9 cellular contexts compared by ENCODE assay signal in genomic region chr5:151075698-151076331, GRCh38. TPM values are rescaled to one million over a fixed set of nuclear protein-coding genes. Genes with fewer than 3 reads are reported as not detected.
A peak's percentile ranks its signal among the peaks of the same experiment; 100 is the strongest.
DNase-seq lines count a peak whose midpoint lies in the region; ATAC-seq and TF ChIP-seq lines count a peak whose summit lies in the region.
"Had no signal": no experiment of that assay in that cellular context is flagged by ENCODE, and none has a peak within 500 bp of the region (broad histone marks: within the 10 kb centered on the region; RNA-seq: fewer than 3 reads in every experiment).

No MANE protein-coding gene starts in this region.

- H3K27ac ChIP-seq in hepatocyte: peak overlapping the region; percentile 72

- no peak overlapping the region for H3K4me3 ChIP-seq in hepatocyte

- no peak for ATAC-seq in GM18861 (IDR thresholded peaks at IDR 0.05; ENCODE audit: unreplicated experiment)
- no peak for ATAC-seq in GM18858 (IDR thresholded peaks at IDR 0.05; ENCODE audit: unreplicated experiment)

- CTCF ChIA-PET in activated CD4-positive, alpha-beta memory T cell treated with anti-CD3 and anti-CD28 coated beads for 36 hours (lab: Charles Lee): interaction anchor here (0.6 to 4.8 kb wide), 5 partner anchors 11 to 89 kb away, joined by 3 to 21 read pairs (median 4); no protein-coding TSS in a partner anchor

- intact Hi-C loops in activated CD4-positive, alpha-beta memory T cell treated with anti-CD3 and anti-CD28 coated beads for 36 hours (cut with micrococcal nuclease): loop anchor here (5.0 kb wide), 3 partner anchors 294 to 664 kb away; partner anchors contain the start of genes CD74 and RBM22

- peak overlapping the region; percentile 96 for H3K27ac Mint-ChIP-seq in activated T-cell treated with anti-CD3 and anti-CD28 coated beads, Interleukin-2, amount 50 U/mL, for 24 hours
- peak overlapping the region; percentile 90 for H3K27ac Mint-ChIP-seq in activated CD4-positive, alpha-beta memory T cell treated with anti-CD3 and anti-CD28 coated beads for 36 hours
- H3K27ac Mint-ChIP-seq in stimulated activated naive CD8-positive, alpha-beta T cell treated with anti-CD3 and anti-CD28 coated beads, Interleukin-15, Interleukin-2, amounts not matched to agents 100 ng/mL and 50 ng/mL, for 24 hours: peak overlapping the region; percentile 93
- H3K27ac Mint-ChIP-seq: progenitor cell of endocrine pancreas had no signal

- TF ChIP-seq CTCF in hepatocyte (IDR thresholded peaks at IDR 0.05; ENCODE audit: poor library complexity): no peak

- POLR2A ChIA-PET in activated CD4-positive, alpha-beta memory T cell treated with anti-CD3 and anti-CD28 coated beads for 36 hours (lab: Charles Lee): interaction anchor here (0.8 to 1.3 kb wide), 3 partner anchors 10 to 81 kb away, joined by 4 read pairs; no protein-coding TSS in a partner anchor

- H3K9me3 Mint-ChIP-seq in activated T-cell treated with anti-CD3 and anti-CD28 coated beads, Interleukin-2, amount 50 U/mL, for 24 hours: no peaks in the 10 kb centered on the region
- H3K9me3 Mint-ChIP-seq in activated CD4-positive, alpha-beta memory T cell treated with anti-CD3 and anti-CD28 coated beads for 36 hours: no peaks in the 10 kb centered on the region
- H3K9me3 Mint-ChIP-seq in stimulated activated naive CD8-positive, alpha-beta T cell treated with anti-CD3 and anti-CD28 coated beads, Interleukin-15, Interleukin-2, amounts not matched to agents 100 ng/mL and 50 ng/mL, for 24 hours: no peaks in the 10 kb centered on the region

- no peak overlapping the region for H2AFZ ChIP-seq in hepatocyte

- H3K4me1 ChIP-seq in hepatocyte (ENCODE audit: insufficient read depth): peaks cover 8% of the 10 kb centered on the region

- peaks cover 95% of the 10 kb centered on the region for H3K79me2 ChIP-seq in hepatocyte

- H3K36me3 ChIP-seq in hepatocyte (replicated peaks; ENCODE audit: insufficient read depth, low read depth): no peaks in the 10 kb centered on the region

- H3K4me2 ChIP-seq in hepatocyte: no peak overlapping the region

- no peaks in the 10 kb centered on the region for H3K27me3 ChIP-seq in hepatocyte

- no peaks in the 10 kb centered on the region for H3K9me3 ChIP-seq in hepatocyte (ENCODE audit: low read depth)

- DNase-seq in activated T-cell treated with anti-CD3 and anti-CD28 coated beads, Interleukin-2, amount 50 U/mL, for 24 hours: peak; percentile 51
- no peak for DNase-seq in activated T-cell treated with anti-CD3 and anti-CD28 coated beads, Interleukin-2, amount 50 U/mL, for 1 hour
- DNase-seq in activated CD4-positive, alpha-beta memory T cell treated with anti-CD3 and anti-CD28 coated beads for 36 hours: peak; percentile 63
- DNase-seq in hepatocyte (ENCODE audit: low spot score) (peak; percentile 68), NCI-H2081 (lab: John Stamatoyannopoulos, UW) (no peak)

- peaks cover 93% of the 10 kb centered on the region for H3K36me3 Mint-ChIP-seq in activated T-cell treated with anti-CD3 and anti-CD28 coated beads, Interleukin-2, amount 50 U/mL, for 24 hours (ENCODE audit: low read depth)
- peaks cover 80% of the 10 kb centered on the region for H3K36me3 Mint-ChIP-seq in activated CD4-positive, alpha-beta memory T cell treated with anti-CD3 and anti-CD28 coated beads for 36 hours
- H3K36me3 Mint-ChIP-seq in stimulated activated naive CD8-positive, alpha-beta T cell treated with anti-CD3 and anti-CD28 coated beads, Interleukin-15, Interleukin-2, amounts not matched to agents 100 ng/mL and 50 ng/mL, for 24 hours (ENCODE audit: low read depth): peaks cover 82% of the 10 kb centered on the region

- 79% methylated on average over 5 of the region's 5 CpGs for WGBS in hepatocyte (ENCODE audit: low lambda C conversion rate, missing lambda C conversion rate)

- peaks cover 87% of the 10 kb centered on the region for H3K4me1 Mint-ChIP-seq in activated T-cell treated with anti-CD3 and anti-CD28 coated beads, Interleukin-2, amount 50 U/mL, for 24 hours (ENCODE audit: low read depth)
- peaks cover 77% of the 10 kb centered on the region for H3K4me1 Mint-ChIP-seq in activated CD4-positive, alpha-beta memory T cell treated with anti-CD3 and anti-CD28 coated beads for 36 hours (ENCODE audit: low read depth)
- peaks cover 86% of the 10 kb centered on the region for H3K4me1 Mint-ChIP-seq in stimulated activated naive CD8-positive, alpha-beta T cell treated with anti-CD3 and anti-CD28 coated beads, Interleukin-15, Interleukin-2, amounts not matched to agents 100 ng/mL and 50 ng/mL, for 24 hours (ENCODE audit: low read depth)

- H3K9me2 ChIP-seq in hepatocyte (replicated peaks; ENCODE audit: insufficient read depth): no peaks in the 10 kb centered on the region

- H3K4me3 Mint-ChIP-seq in activated T-cell treated with anti-CD3 and anti-CD28 coated beads, Interleukin-2, amount 50 U/mL, for 24 hours: peak overlapping the region; percentile 81
- H3K4me3 Mint-ChIP-seq in activated CD4-positive, alpha-beta memory T cell treated with anti-CD3 and anti-CD28 coated beads for 36 hours: peak overlapping the region; percentile 85
- peak overlapping the region; percentile 96 for H3K4me3 Mint-ChIP-seq in stimulated activated naive CD8-positive, alpha-beta T cell treated with anti-CD3 and anti-CD28 coated beads, Interleukin-15, Interleukin-2, amounts not matched to agents 100 ng/mL and 50 ng/mL, for 24 hours

- H3K27me3 Mint-ChIP-seq in activated T-cell treated with anti-CD3 and anti-CD28 coated beads, Interleukin-2, amount 50 U/mL, for 24 hours: no peaks in the 10 kb centered on the region
- H3K27me3 Mint-ChIP-seq in activated CD4-positive, alpha-beta memory T cell treated with anti-CD3 and anti-CD28 coated beads for 36 hours: no peaks in the 10 kb centered on the region
- no peaks in the 10 kb centered on the region for H3K27me3 Mint-ChIP-seq in stimulated activated naive CD8-positive, alpha-beta T cell treated with anti-CD3 and anti-CD28 coated beads, Interleukin-15, Interleukin-2, amounts not matched to agents 100 ng/mL and 50 ng/mL, for 24 hours
- H3K27me3 Mint-ChIP-seq: progenitor cell of endocrine pancreas had no signal

- peaks cover 54% of the 10 kb centered on the region for H4K20me1 ChIP-seq in hepatocyte (ENCODE audit: insufficient read depth, poor library complexity, severe bottlenecking)

RNA-seq across cellular contexts. Expression of gene TNIP1, which starts 5.0 kb away (rescaled TPM):
- 100 to 1,000 TPM; 388 to 401 TPM for total RNA-seq in activated CD4-positive, alpha-beta memory T cell treated with anti-CD3 and anti-CD28 coated beads for 36 hours
- total RNA-seq in hepatocyte: 54.3 and 64.6 TPM in 2 replicates
- polyA plus RNA-seq in hepatocyte: 48.0 and 57.0 TPM in 2 replicates

RNA-seq across cellular contexts. Expression of gene GPX3, which starts 55.4 kb away (rescaled TPM):
- total RNA-seq in activated CD4-positive, alpha-beta memory T cell treated with anti-CD3 and anti-CD28 coated beads for 36 hours: not detected
- 40.9 and 58.6 TPM in 2 replicates for total RNA-seq in hepatocyte
- polyA plus RNA-seq in hepatocyte: 66.2 and 69.9 TPM in 2 replicates

Comparison
In these comparisons a context has a peak if more than half of its experiments do, and no peak if none do; other contexts are left out.
1. DNase-seq: peak in activated T-cell treated with anti-CD3 and anti-CD28 coated beads, Interleukin-2, amount 50 U/mL, for 24 hours (single experiment), activated CD4-positive, alpha-beta memory T cell treated with anti-CD3 and anti-CD28 coated beads for 36 hours (single experiment) and hepatocyte (single experiment); none in activated T-cell treated with anti-CD3 and anti-CD28 coated beads, Interleukin-2, amount 50 U/mL, for 1 hour (single experiment) and NCI-H2081 (0 of 2).
2. RNA of gene GPX3, which starts 55.4 kb away (total RNA-seq): 40.9 to 58.6 TPM in hepatocyte; not detected in activated CD4-positive, alpha-beta memory T cell treated with anti-CD3 and anti-CD28 coated beads for 36 hours; every median in the first group is over 10 times any median in the second.
3. Peak in every context shown above with its lines, with median percentiles within 50 percentile points of each other: H3K27ac Mint-ChIP-seq and H3K4me3 Mint-ChIP-seq.